ENCODE assay signal across 8 cellular contexts in the genomic region with DNA sequence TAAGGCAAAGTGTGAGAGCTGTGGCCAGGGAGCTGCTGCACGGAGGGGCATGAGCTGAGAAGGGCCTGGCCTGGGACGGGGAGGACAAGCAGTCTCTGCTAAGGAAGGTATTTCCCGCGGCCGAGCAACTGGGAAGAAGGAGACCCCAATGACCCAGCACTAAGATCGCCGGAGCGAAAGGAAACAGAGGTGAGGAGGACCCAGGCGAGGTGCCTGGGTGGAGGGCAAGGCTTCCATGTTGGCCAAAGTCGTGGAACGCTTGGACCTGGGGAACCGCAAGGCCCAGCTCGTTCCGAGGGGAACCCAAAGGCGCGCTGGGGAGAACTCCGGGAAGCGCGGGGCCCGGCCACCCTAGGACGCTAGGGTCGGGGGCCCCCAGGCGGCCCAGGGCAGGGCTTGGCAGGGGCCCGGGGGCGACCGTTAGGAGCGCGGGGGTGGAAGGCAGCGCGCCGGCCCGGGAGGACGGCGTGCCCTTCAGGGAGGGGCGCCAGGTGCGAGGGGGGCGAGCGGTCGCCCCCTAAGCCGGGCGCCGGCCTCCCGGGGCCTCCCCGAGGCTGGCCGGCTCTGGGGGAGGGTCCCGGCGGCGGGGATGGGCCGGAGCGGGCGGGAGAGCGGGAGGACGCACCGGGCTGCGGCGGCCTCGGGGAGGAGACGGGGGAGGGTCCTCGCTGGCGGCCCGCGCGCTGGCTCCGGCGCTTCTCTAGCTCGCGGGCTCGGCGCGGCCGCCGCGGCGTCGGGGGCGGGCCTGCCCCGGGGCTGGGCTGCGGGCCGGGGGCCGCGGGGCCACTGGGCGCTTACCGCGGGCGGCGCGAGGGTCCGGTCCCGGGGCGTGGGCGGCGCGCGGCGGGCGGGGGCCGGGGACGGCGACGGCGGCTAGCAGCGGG. TPM values are rescaled to one million over a fixed set of nuclear protein-coding genes. Genes with fewer than 3 reads are reported as not detected.
DNase-seq lines count a peak whose midpoint lies in the region; ATAC-seq and TF ChIP-seq lines count a peak whose summit lies in the region.

No MANE protein-coding gene starts in this region.

- H3K27me3 Mint-ChIP-seq in HFFc6 (ENCODE audit: insufficient read depth) (no peaks in the 10 kb centered on the region; the same call in 1 of the 2 replicates), glutamatergic neuron (ENCODE audit: unreplicated experiment) (peaks cover 18% of the 10 kb centered on the region)

- H3K36me3 Mint-ChIP-seq in HFFc6 (ENCODE audit: low read depth), result peaks cover 4% of the 10 kb centered on the region; the same call in 1 of the 2 replicates
- H3K36me3 Mint-ChIP-seq in glutamatergic neuron (ENCODE audit: unreplicated experiment), result no peaks in the 10 kb centered on the region

- H3K4me1 Mint-ChIP-seq in HFFc6 (ENCODE audit: low read depth) (peaks cover 25% of the 10 kb centered on the region), glutamatergic neuron (ENCODE audit: low read depth, unreplicated experiment) (peaks cover 24% of the 10 kb centered on the region)

- H3K27ac Mint-ChIP-seq in HFFc6 (peak overlapping the region; percentile 81), glutamatergic neuron (ENCODE audit: unreplicated experiment) (peak overlapping the region; percentile 91)

- no peak for ATAC-seq in GM18861 (IDR thresholded peaks at IDR 0.05; ENCODE audit: unreplicated experiment)
- no peak for ATAC-seq in HG03139 (IDR thresholded peaks at IDR 0.05; ENCODE audit: unreplicated experiment)

- DNase-seq in GM13977 (ENCODE audit: low spot score), result peak; percentile 34
- no peak for DNase-seq in HFFc6
- no peak for DNase-seq in WERI-Rb-1
- peak; percentile 55 for DNase-seq in glutamatergic neuron
- DNase-seq in retinal pigment epithelial cell (ENCODE audit: low read depth), result no peak
- no peak for DNase-seq in RPMI8226

- H3K4me3 Mint-ChIP-seq in HFFc6 (peak overlapping the region; percentile 95), glutamatergic neuron (ENCODE audit: unreplicated experiment) (peak overlapping the region; percentile 98)

- H3K9me3 Mint-ChIP-seq in HFFc6 (no peaks in the 10 kb centered on the region), glutamatergic neuron (ENCODE audit: unreplicated experiment) (peaks cover 16% of the 10 kb centered on the region)

- TF ChIP-seq CTCF in GM13977 (IDR thresholded peaks at IDR 0.05; ENCODE audit: extremely low read depth, insufficient read depth, missing control alignments) (no peak), HFFc6 (IDR thresholded peaks at IDR 0.05) (no peak), WERI-Rb-1 (IDR thresholded peaks at IDR 0.05; ENCODE audit: low read depth, low read length) (no peak), glutamatergic neuron (IDR thresholded peaks at IDR 0.05; ENCODE audit: partially characterized antibody, unreplicated experiment) (no peak), retinal pigment epithelial cell (conservative IDR thresholded peaks at IDR 0.05; ENCODE audit: low read depth, low read length) (no peak)

- no peaks in the 10 kb centered on the region for H3K9me3 ChIP-seq in WERI-Rb-1 (ENCODE audit: severe bottlenecking)

- no peaks in the 10 kb centered on the region for H3K27me3 ChIP-seq in WERI-Rb-1 (ENCODE audit: insufficient read depth, low read depth, severe bottlenecking)

- H3K27ac ChIP-seq in WERI-Rb-1, result peak overlapping the region; percentile 86

- H3K36me3 ChIP-seq in WERI-Rb-1, result peaks cover 33% of the 10 kb centered on the region

- peak overlapping the region; percentile 91 for H3K4me3 ChIP-seq in WERI-Rb-1 (ENCODE audit: low read depth, low read length)
- peak overlapping the region; percentile 80 for H3K4me3 ChIP-seq in retinal pigment epithelial cell (ENCODE audit: low read length)

- in situ Hi-C loops in GM13977 (cut with MboI; ENCODE audit: low pct_unique_long_range_greater_than_20kb, low sequenced_read_pairs, unreplicated experiment), result no loop called here

RNA-seq across cellular contexts. Expression of gene GIGYF1, which starts 0.5 kb away (rescaled TPM):
- total RNA-seq in HFFc6 (2021; fragmentation: NEBNext Ultra II Directional; extraction: Animal tissue kit (Norgen Biotek cat#: 25700)), result 10 to 100 TPM; 17.7 to 21.8 (median 19.2) TPM
- total RNA-seq in glutamatergic neuron (ENCODE audit: unreplicated experiment), result 79.6 TPM

RNA-seq across cellular contexts. Expression of gene POP7, which starts 12.4 kb away (rescaled TPM):
- total RNA-seq in HFFc6 (2021; fragmentation: NEBNext Ultra II Directional; extraction: Animal tissue kit (Norgen Biotek cat#: 25700)), result 10 to 100 TPM; 30.2 to 42.2 (median 34.4) TPM
- total RNA-seq in glutamatergic neuron (ENCODE audit: unreplicated experiment), result 35.8 TPM

RNA-seq across cellular contexts. Expression of gene GNB2, which starts 20.0 kb away (rescaled TPM):
- total RNA-seq in HFFc6 (2021; fragmentation: NEBNext Ultra II Directional; extraction: Animal tissue kit (Norgen Biotek cat#: 25700)), result 100 to 1,000 TPM; 301 to 369 (median 322) TPM
- total RNA-seq in glutamatergic neuron (ENCODE audit: unreplicated experiment), result 275 TPM

RNA-seq across cellular contexts. Expression of gene EPO, which starts 26.7 kb away (rescaled TPM):
- total RNA-seq in HFFc6 (2021; fragmentation: NEBNext Ultra II Directional; extraction: Animal tissue kit (Norgen Biotek cat#: 25700)), result not detected
- total RNA-seq in glutamatergic neuron (ENCODE audit: unreplicated experiment), result not detected

RNA-seq across cellular contexts. Expression of gene ACTL6B, which starts 37.3 kb away (rescaled TPM):
- total RNA-seq in HFFc6 (2021; fragmentation: NEBNext Ultra II Directional; extraction: Animal tissue kit (Norgen Biotek cat#: 25700)), result not detected
- 95.2 TPM for total RNA-seq in glutamatergic neuron (ENCODE audit: unreplicated experiment)

Comparison
In these comparisons a context has a peak if more than half of its experiments do, and no peak if none do; other contexts are left out.
1. DNase-seq: peak in GM13977 (single experiment) and glutamatergic neuron (single experiment); none in HFFc6 (single experiment), WERI-Rb-1 (single experiment), retinal pigment epithelial cell (single experiment) and RPMI8226 (single experiment).